ENCODE assay signal across 17 cellular contexts in the genomic region with DNA sequence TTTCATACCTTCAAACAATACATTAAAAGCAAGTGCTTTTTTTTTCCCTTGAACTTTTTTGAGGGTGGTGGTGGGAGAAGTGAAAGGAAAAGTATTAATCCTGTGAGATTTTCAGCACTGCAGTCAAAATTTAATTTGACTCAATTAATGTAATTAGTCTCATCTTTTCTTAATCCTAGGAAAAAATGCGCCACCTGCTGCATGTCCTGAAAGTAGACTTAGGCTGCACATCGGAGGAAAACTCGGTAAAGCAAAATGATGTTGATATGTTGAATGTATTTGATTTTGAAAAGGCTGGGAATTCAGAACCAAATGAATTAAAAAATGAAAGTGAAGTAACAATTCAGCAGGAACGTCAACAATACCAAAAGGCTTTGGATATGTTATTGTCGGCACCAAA. TPM values are rescaled to one million over a fixed set of nuclear protein-coding genes. Genes with fewer than 3 reads are reported as not detected.
A peak's percentile ranks its signal among the peaks of the same experiment; 100 is the strongest.
DNase-seq lines count a peak whose midpoint lies in the region; ATAC-seq and TF ChIP-seq lines count a peak whose summit lies in the region.
"Had no signal": no experiment of that assay in that cellular context is flagged by ENCODE, and none has a peak within 500 bp of the region (broad histone marks: within the 10 kb centered on the region; RNA-seq: fewer than 3 reads in every experiment).

No MANE protein-coding gene starts in this region.

- CTCF ChIA-PET in IMR-90 (lab: Yijun Ruan, JAX): interaction anchor here (1.1 kb wide), 1 partner anchor 26 kb away, joined by 3 read pairs; no protein-coding TSS in a partner anchor

- H3K4me1 ChIP-seq in IMR-90 (ENCODE audit: control insufficient read depth, insufficient read depth, low read length): no peaks in the 10 kb centered on the region
- H3K4me1 ChIP-seq in heart right ventricle: no peaks in the 10 kb centered on the region
- H3K4me1 ChIP-seq: upper lobe of left lung had no signal

- H3K36me3 Mint-ChIP-seq in activated CD4-positive, alpha-beta T cell treated with anti-CD3 and anti-CD28 coated beads, Interleukin-2, amount 10 ng/mL, durations not matched to agents 24 days and 14 days (ENCODE audit: low read depth): no peaks in the 10 kb centered on the region

- no peak overlapping the region for H2AK5ac ChIP-seq in IMR-90 (ENCODE audit: low read depth, low read length)

- H3K4me3 Mint-ChIP-seq in activated CD4-positive, alpha-beta T cell treated with anti-CD3 and anti-CD28 coated beads, Interleukin-2, amount 10 ng/mL, durations not matched to agents 24 days and 14 days: no peak overlapping the region
- H3K4me3 Mint-ChIP-seq: activated naive CD8-positive, alpha-beta T cell had no signal

- H4K5ac ChIP-seq in IMR-90 (ENCODE audit: low read depth, low read length): no peak overlapping the region

- POLR2A ChIA-PET in IMR-90 (lab: Charles Lee; ENCODE audit: unreplicated experiment): no interaction called here

- H3K14ac ChIP-seq in IMR-90 (replicated peaks; ENCODE audit: low read depth, low read length): no peak overlapping the region

- H3K4me3 ChIP-seq in IMR-90 (ENCODE audit: insufficient read depth, low read depth, low read length) (no peak overlapping the region), WERI-Rb-1 (ENCODE audit: low read depth, low read length) (no peak overlapping the region), fibroblast of villous mesenchyme (ENCODE audit: low read depth, low read length) (no peak overlapping the region), heart right ventricle (no peak overlapping the region)
- H3K4me3 ChIP-seq: mucosa of descending colon, upper lobe of left lung had no signal

- 0 out of 2 replicates have a peak, but pooled peaks have one; percentile 21 for TF ChIP-seq RAD21 in IMR-90 (IDR thresholded peaks at IDR 0.05; ENCODE audit: low read length)

- no peaks in the 10 kb centered on the region for H3K9me3 Mint-ChIP-seq in activated CD4-positive, alpha-beta T cell treated with anti-CD3 and anti-CD28 coated beads, Interleukin-2, amount 10 ng/mL, durations not matched to agents 24 days and 14 days

- TF ChIP-seq CTCF in 22Rv1 (IDR thresholded peaks at IDR 0.05) (peak; percentile 30), IMR-90 (conservative IDR thresholded peaks at IDR 0.05; ENCODE audit: low read depth, low read length) (peak; percentile 32; the same call in 1 of the 2 replicates), WERI-Rb-1 (IDR thresholded peaks at IDR 0.05; ENCODE audit: low read depth, low read length) (no peak), fibroblast of villous mesenchyme (IDR thresholded peaks at IDR 0.05; ENCODE audit: insufficient read depth, low read depth, low read length) (peak; percentile 35), heart right ventricle (IDR thresholded peaks at IDR 0.05) (peak in 3 of 9 donors; percentile 15 to 31 (median 17))

- H3K9me3 ChIP-seq in IMR-90 (ENCODE audit: control insufficient read depth, insufficient read depth, low read length) (no peaks in the 10 kb centered on the region), WERI-Rb-1 (ENCODE audit: severe bottlenecking) (no peaks in the 10 kb centered on the region), heart right ventricle (peaks cover 0 to 7% (median 0%) of the 10 kb centered on the region in 11 donors)
- H3K9me3 ChIP-seq: mucosa of descending colon, upper lobe of left lung had no signal

- H2AK9ac ChIP-seq in IMR-90 (replicated peaks; ENCODE audit: low read depth, low read length, poor library complexity): no peak overlapping the region

- H3K27ac ChIP-seq in 22Rv1: no peak overlapping the region
- H3K27ac ChIP-seq in IMR-90 (ENCODE audit: insufficient read depth, low read length): no peak overlapping the region
- H3K27ac ChIP-seq in WERI-Rb-1: no peak overlapping the region
- no peak overlapping the region for H3K27ac ChIP-seq in heart right ventricle
- H3K27ac ChIP-seq: upper lobe of left lung had no signal

- DNase-seq in IMR-90: no peak
- DNase-seq in WERI-Rb-1: peak; percentile 16
- peak; percentile 8 for DNase-seq in fibroblast of villous mesenchyme (ENCODE audit: low read depth)
- DNase-seq in activated CD4-positive, alpha-beta T cell treated with anti-CD3 and anti-CD28 coated beads, Interleukin-2, amount 10 ng/mL, durations not matched to agents 24 days and 14 days: no peak
- DNase-seq in NK-92 treated with Interleukin-12 subunit alpha and Interleukin-12 subunit beta, amount 100 ng/mL, for 24 hours (lab: John Stamatoyannopoulos, UW): no peak
- DNase-seq in heart right ventricle: no peak
- DNase-seq in activated CD4-positive, alpha-beta T cell treated with anti-CD3 and anti-CD28 coated beads for 48 hours: no peak
- DNase-seq: activated CD8-positive, alpha-beta memory T cell treated with anti-CD3 and anti-CD28 coated beads, Interleukin-2, amount 50 U/mL, for 48 hours; DMS79 treated with DMSO at 0.1 percent for 48 hours; islet precursor cell; mucosa of descending colon; NCI-H187; NCI-H526 treated with DMSO at 0.1 percent for 48 hours; posterior cingulate gyrus; upper lobe of left lung had no signal

- in situ Hi-C loops in IMR-90 (cut with MboI; ENCODE audit: low sequenced_read_pairs): no loop called here

- H2BK20ac ChIP-seq in IMR-90 (ENCODE audit: low read depth, low read length): no peak overlapping the region

- no peak overlapping the region for H2BK120ac ChIP-seq in IMR-90 (ENCODE audit: low read depth, low read length)

- H2AFZ ChIP-seq in IMR-90 (replicated peaks; ENCODE audit: low read length, poor library complexity): no peak overlapping the region

- H3K79me1 ChIP-seq in IMR-90 (ENCODE audit: low read depth in 1 of 2, low read length in 2 of 2): no peaks in the 10 kb centered on the region; a peak in 1 of 4 replicates

- ATAC-seq in IMR-90 (ENCODE audit: low read depth) (no peak), heart right ventricle (no peak)
- ATAC-seq: mucosa of descending colon had no signal

- H3K9ac ChIP-seq in IMR-90 (ENCODE audit: low read depth, low read length): no peak overlapping the region

- H4K20me1 ChIP-seq in IMR-90 (ENCODE audit: insufficient read depth, low read length): no peaks in the 10 kb centered on the region

- no peaks in the 10 kb centered on the region for H3K4me1 Mint-ChIP-seq in activated CD4-positive, alpha-beta T cell treated with anti-CD3 and anti-CD28 coated beads, Interleukin-2, amount 10 ng/mL, durations not matched to agents 24 days and 14 days

- no peak overlapping the region for H4K91ac ChIP-seq in IMR-90 (ENCODE audit: insufficient read depth, low read depth, low read length)

- H3K18ac ChIP-seq in IMR-90 (ENCODE audit: low read depth, low read length): no peak overlapping the region

- no peak overlapping the region for H4K8ac ChIP-seq in IMR-90 (ENCODE audit: low read depth in 2 of 2, low read length in 2 of 2)

- H2BK15ac ChIP-seq in IMR-90 (ENCODE audit: low read depth, low read length): no peak overlapping the region

- BruUV-seq in IMR-90 (replicated peaks; lab: Mats Ljungman, UMichigan): TSS peak; percentile 45

- no peak overlapping the region for H3K4me2 ChIP-seq in IMR-90 (ENCODE audit: low read depth, low read length)

- no peak overlapping the region for H3K23ac ChIP-seq in IMR-90 (ENCODE audit: low read depth, low read length)

- no peaks in the 10 kb centered on the region for H3K27me3 Mint-ChIP-seq in activated CD4-positive, alpha-beta T cell treated with anti-CD3 and anti-CD28 coated beads, Interleukin-2, amount 10 ng/mL, durations not matched to agents 24 days and 14 days
- H3K27me3 Mint-ChIP-seq: activated naive CD8-positive, alpha-beta T cell had no signal

- H3K27ac Mint-ChIP-seq in activated CD4-positive, alpha-beta T cell treated with anti-CD3 and anti-CD28 coated beads, Interleukin-2, amount 10 ng/mL, durations not matched to agents 24 days and 14 days: no peak overlapping the region
- H3K27ac Mint-ChIP-seq: activated naive CD8-positive, alpha-beta T cell had no signal

- WGBS in IMR-90 (ENCODE audit: extremely low coverage in 2 of 2, insufficient read length in 1 of 2), 2 experiments: no CpG with 5 or more reads among the region's 5 CpGs
- 90 to 93% methylated on average over 5 of the region's 5 CpGs for WGBS in heart right ventricle, 2 donors

- no peaks in the 10 kb centered on the region for H3K9me1 ChIP-seq in IMR-90 (ENCODE audit: insufficient read depth, low read length)

- no peak for TF ChIP-seq POLR2A in IMR-90 (IDR thresholded peaks at IDR 0.05; ENCODE audit: low read depth, low read length)

- no peaks in the 10 kb centered on the region for H3K27me3 ChIP-seq in IMR-90 (ENCODE audit: control insufficient read depth, insufficient read depth, low read length)
- no peaks in the 10 kb centered on the region for H3K27me3 ChIP-seq in WERI-Rb-1 (ENCODE audit: insufficient read depth, low read depth, severe bottlenecking)
- no peaks in the 10 kb centered on the region for H3K27me3 ChIP-seq in heart right ventricle
- H3K27me3 ChIP-seq: upper lobe of left lung had no signal

- intact Hi-C loops in IMR-90 (cut with micrococcal nuclease) (loop anchor here (5.0 kb wide), 1 partner anchor 250 kb away; no protein-coding TSS in a partner anchor), heart right ventricle (cut with DNase I) (no loop called here)
- intact Hi-C loops in activated CD4-positive, alpha-beta T cell treated with anti-CD3 and anti-CD28 coated beads, Interleukin-2, amount 10 ng/mL, durations not matched to agents 24 days and 14 days (cut with micrococcal nuclease): no loop called here

- H3K56ac ChIP-seq in IMR-90 (ENCODE audit: extremely low read depth, insufficient read depth, low read length): no peak overlapping the region

- no peak overlapping the region for H2BK5ac ChIP-seq in IMR-90 (ENCODE audit: low read depth, low read length, poor library complexity, severe bottlenecking)

- H3K36me3 ChIP-seq in IMR-90 (ENCODE audit: control insufficient read depth, insufficient read depth, low read length) (peaks cover 18% of the 10 kb centered on the region), WERI-Rb-1 (peaks cover 3% of the 10 kb centered on the region; the same call in 1 of the 2 replicates), heart right ventricle (peaks cover 0 to 94% (median 13%) of the 10 kb centered on the region in 9 donors)

- dilution Hi-C loops in IMR-90 (cut with HindIII; ENCODE audit: low sequenced_read_pairs, unreplicated experiment): no loop called here

- H3K4ac ChIP-seq in IMR-90 (ENCODE audit: low read depth, low read length): no peak overlapping the region

TF ChIP-seq in IMR-90, 13 proteins besides CTCF, POLR2A, EP300 and RAD21:
- TF ChIP-seq SMC3 (IDR thresholded peaks at IDR 0.05; ENCODE audit: low read depth, low read length) (peak; percentile 17; the same call in 1 of the 2 replicates), NFE2L2 (IDR thresholded peaks at IDR 0.05; ENCODE audit: low read depth, low read length) (no peak)

RNA-seq across cellular contexts. Expression of a gene that starts 52.2 kb away (rescaled TPM):
- total RNA-seq in IMR-90 (2012; rRNA removed): 10.0 and 12.8 TPM in 2 replicates
- 5.4 and 6.6 TPM in 2 replicates for polyA plus RNA-seq in IMR-90 (2012; rRNA removed)
- polyA plus RNA-seq in IMR-90 (2012; cell fraction: cytosol; rRNA removed): 2.1 and 3.2 TPM in 2 replicates
- 4.2 and 14.7 TPM in 2 replicates for polyA plus RNA-seq in IMR-90 (2012; cell fraction: nucleus; rRNA removed; ENCODE audit: low replicate concordance)
- total RNA-seq in fibroblast of villous mesenchyme: 11.0 and 13.0 TPM in 2 replicates
- 1.3 and 2.3 TPM in 2 replicates for total RNA-seq in activated CD4-positive, alpha-beta T cell treated with anti-CD3 and anti-CD28 coated beads, Interleukin-2, amount 10 ng/mL, durations not matched to agents 24 days and 14 days
- total RNA-seq in heart right ventricle: 10 to 100 TPM in 4 of 10 donors, 1 to 10 TPM in 6; 5.1 to 14.7 (median 9.2) TPM
- 1 to 10 TPM; 3.1 to 6.0 TPM for polyA plus RNA-seq in heart right ventricle

Comparison
In these comparisons a context has a peak if more than half of its experiments do, and no peak if none do; other contexts are left out.
1. DNase-seq: peak in WERI-Rb-1 (single experiment) and fibroblast of villous mesenchyme (single experiment); none in IMR-90 (single experiment), activated CD4-positive, alpha-beta T cell treated with anti-CD3 and anti-CD28 coated beads, Interleukin-2, amount 10 ng/mL, durations not matched to agents 24 days and 14 days (single experiment), NK-92 treated with Interleukin-12 subunit alpha and Interleukin-12 subunit beta, amount 100 ng/mL, for 24 hours (single experiment), heart right ventricle (0 of 2) and activated CD4-positive, alpha-beta T cell treated with anti-CD3 and anti-CD28 coated beads for 48 hours (single experiment).